19 cellular contexts compared by ENCODE assay signal in genomic region chr4:24443200-24443599, GRCh38.
DNase-seq lines count a peak whose midpoint lies in the region; ATAC-seq, FAIRE-seq and TF ChIP-seq lines count a peak whose summit lies in the region.
"Had no signal": no experiment of that assay in that cellular context is flagged by ENCODE, and none has a peak within 500 bp of the region (broad histone marks: within the 10 kb centered on the region; RNA-seq: fewer than 3 reads in every experiment).

No MANE protein-coding gene starts in this region.

- H3K9ac ChIP-seq in HepG2 (ENCODE audit: insufficient read depth, low read depth, low read length) (no peak overlapping the region), H1 (replicated peaks in 1 of 4; ENCODE audit: extremely low read depth in 1 of 4, low read depth in 3 of 4, low read length in 3 of 4) (no peak overlapping the region)
- H3K9ac ChIP-seq: GM23248 had no signal

- in situ Hi-C loops in HepG2 (cut with HindIII; ENCODE audit: extremely low pct_ligation_motif_present, low pct_unique_long_range_greater_than_20kb), result no loop called here

- H3K4me1 ChIP-seq in HepG2 (ENCODE audit: insufficient read depth, low read length), result no peaks in the 10 kb centered on the region
- no peaks in the 10 kb centered on the region for H3K4me1 ChIP-seq in right lobe of liver
- peaks cover 0 to 5% (median 0%) of the 10 kb centered on the region in 4 experiments; a peak in 2 of 7 replicates for H3K4me1 ChIP-seq in H1 (replicated peaks in 1 of 4; ENCODE audit: control insufficient read depth in 3 of 4, insufficient read depth in 4 of 4, low read length in 3 of 4)
- H3K4me1 ChIP-seq: Caco-2 had no signal

- TF ChIP-seq EP300 in HepG2 (IDR thresholded peaks at IDR 0.05; ENCODE audit: low read depth in 2 of 2, low read length in 2 of 2) (no peak), HepG2 (CRISPR knock-in tag; IDR thresholded peaks at IDR 0.05; ENCODE audit: borderline replicate concordance) (no peak), H1 (IDR thresholded peaks at IDR 0.05; ENCODE audit: borderline replicate concordance in 1 of 2, low read depth in 2 of 2, low read length in 2 of 2) (no peak)

- H3K4me2 ChIP-seq in HepG2 (ENCODE audit: low read depth, low read length) (no peak overlapping the region), H1 (ENCODE audit: insufficient read depth in 1 of 2, low read depth in 2 of 2, low read length in 2 of 2) (no peak overlapping the region)

- H3K4me3 ChIP-seq in HepG2 (replicated peaks in 1 of 3; ENCODE audit: insufficient read depth in 1 of 3, low read depth in 2 of 3, low read length in 3 of 3), result no peak overlapping the region
- no peak overlapping the region for H3K4me3 ChIP-seq in right lobe of liver
- H3K4me3 ChIP-seq in H1 (ENCODE audit: extremely low read depth in 1 of 4, insufficient read depth in 2 of 4, low read depth in 3 of 4, low read length in 4 of 4), result no peak overlapping the region
- H3K4me3 ChIP-seq: GM12878, GM23248 had no signal

- no peak overlapping the region for H2BK12ac ChIP-seq in H1 (ENCODE audit: low read depth, low read length)

- H3K36me3 ChIP-seq in HepG2 (replicated peaks in 1 of 2; ENCODE audit: control insufficient read depth in 1 of 2, insufficient read depth in 2 of 2, low read length in 2 of 2) (no peaks in the 10 kb centered on the region), right lobe of liver (no peaks in the 10 kb centered on the region), H1 (ENCODE audit: control insufficient read depth in 2 of 4, insufficient read depth in 4 of 4, low read length in 3 of 4) (no peaks in the 10 kb centered on the region)

- no peak overlapping the region for H3K4ac ChIP-seq in H1 (replicated peaks; ENCODE audit: insufficient read length, low read depth, low read length)

- no peak overlapping the region for H4K8ac ChIP-seq in H1 (ENCODE audit: extremely low read depth, insufficient read depth, low read length)

- TF ChIP-seq RAD21 in HepG2 (CRISPR knock-in tag; IDR thresholded peaks at IDR 0.05) (no peak), H1 (IDR thresholded peaks at IDR 0.05 in 1 of 2, conservative IDR thresholded peaks at IDR 0.05 in 1 of 2; ENCODE audit: low read depth in 2 of 2, low read length in 2 of 2) (no peak)

- no peak overlapping the region for H4K91ac ChIP-seq in H1 (replicated peaks; ENCODE audit: insufficient read length, low read length)

- no peak overlapping the region for H3K14ac ChIP-seq in H1 (ENCODE audit: insufficient read length)

- no peaks in the 10 kb centered on the region for H3K23me2 ChIP-seq in H1 (ENCODE audit: low read depth, low read length)

- DNase-seq in HepG2 (ENCODE audit: low spot score) (no peak), right lobe of liver (no peak), NCI-H69 (lab: John Stamatoyannopoulos, UW) (peak; percentile 8), H1 (ENCODE audit: low read depth in 1 of 2, low spot score in 2 of 2) (no peak), OCI-M2 (lab: John Stamatoyannopoulos, UW; ENCODE audit: unreplicated experiment) (no peak), DMS153 treated with DMSO at 0.1 percent for 48 hours (lab: John Stamatoyannopoulos, UW; ENCODE audit: unreplicated experiment) (no peak)
- DNase-seq: Caco-2; CD4-positive, CD25-positive, alpha-beta regulatory T cell; CD8-positive, alpha-beta T cell; DMS153; DND-41; EL; GDM1; GM23248; H9 had no signal

- no TSS peak for BruUV-seq in HepG2 (replicated peaks; lab: Mats Ljungman, UMichigan)

- TF ChIP-seq CTCF in HepG2 (CRISPR knock-in tag; IDR thresholded peaks at IDR 0.05), result no peak
- TF ChIP-seq CTCF in right lobe of liver (IDR thresholded peaks at IDR 0.05), result no peak
- TF ChIP-seq CTCF in H1 (IDR thresholded peaks at IDR 0.05; ENCODE audit: control extremely low read depth in 1 of 3, insufficient read depth in 1 of 3, low read depth in 1 of 3, low read length in 3 of 3), result no peak

- intact Hi-C loops in HepG2 (cut with micrococcal nuclease; ENCODE audit: unreplicated experiment), result no loop called here
- intact Hi-C loops in right lobe of liver (cut with DNase I), result no loop called here

- no peak overlapping the region for H2BK5ac ChIP-seq in H1 (ENCODE audit: low read depth, low read length)

- no peak overlapping the region for H3K18ac ChIP-seq in H1 (ENCODE audit: extremely low read depth, low read length)

- peak overlapping the region; percentile 39; the same call in 1 of the 2 replicates for H2AK5ac ChIP-seq in H1 (ENCODE audit: low read depth, low read length)

- H3K9me3 ChIP-seq in HepG2 (ENCODE audit: low read length), result no peaks in the 10 kb centered on the region
- H3K9me3 ChIP-seq in right lobe of liver, result no peaks in the 10 kb centered on the region
- no peaks in the 10 kb centered on the region for H3K9me3 ChIP-seq in H1 (ENCODE audit: insufficient read depth in 2 of 2, low read depth in 1 of 2, low read length in 1 of 2)
- H3K9me3 ChIP-seq: Caco-2 had no signal

- no peak for TF ChIP-seq POLR2A in HepG2 (IDR thresholded peaks at IDR 0.05; ENCODE audit: insufficient read depth in 1 of 2, low read depth in 2 of 2, low read length in 2 of 2)
- no peak for TF ChIP-seq POLR2A in right lobe of liver (IDR thresholded peaks at IDR 0.05)
- TF ChIP-seq POLR2A in H1 (IDR thresholded peaks at IDR 0.05; ENCODE audit: control extremely low read depth in 1 of 2, low read depth in 2 of 2, low read length in 2 of 2), result no peak

- H3K56ac ChIP-seq in H1 (replicated peaks; ENCODE audit: insufficient read length, low read depth, low read length), result no peak overlapping the region

- no peak overlapping the region for H3K23ac ChIP-seq in H1 (ENCODE audit: insufficient read length)

- H3K79me1 ChIP-seq in H1 (ENCODE audit: low read depth, low read length), result no peaks in the 10 kb centered on the region

- no peaks in the 10 kb centered on the region for H4K20me1 ChIP-seq in HepG2 (ENCODE audit: insufficient read depth, low read length)
- H4K20me1 ChIP-seq in H1 (replicated peaks in 1 of 2; ENCODE audit: control insufficient read depth in 1 of 2, insufficient read depth in 2 of 2, low read length in 2 of 2), result no peaks in the 10 kb centered on the region

- 16% methylated on average over 4 of the region's 4 CpGs for WGBS in HepG2 (ENCODE audit: low lambda C conversion rate)
- 55% methylated on average over 4 of the region's 4 CpGs for WGBS in right lobe of liver (ENCODE audit: insufficient coverage, low coverage, low lambda C conversion rate, missing lambda C conversion rate)
- 95% methylated on average over 4 of the region's 4 CpGs; no CpG with 5 or more reads in 1 of the 2 experiments for WGBS in H1 (ENCODE audit: extremely low coverage in 1 of 2, insufficient coverage in 1 of 2, insufficient read length in 1 of 2, insufficient replicate concordance in 2 of 2, low coverage in 1 of 2, low lambda C conversion rate in 2 of 2, missing lambda C conversion rate in 1 of 2), 2 experiments

- CTCF ChIA-PET in HepG2 (lab: Yijun Ruan, JAX; ENCODE audit: low intra/inter-chr PET ratio, low total read pairs) (no interaction called here), H1 (lab: Charles Lee; ENCODE audit: partially characterized antibody) (interaction anchor here (0.7 to 1.7 kb wide), 4 partner anchors 11 to 366 kb away, joined by 3 to 5 read pairs (median 4); no protein-coding TSS in a partner anchor)

- H3K27me3 ChIP-seq in HepG2 (ENCODE audit: control insufficient read depth in 1 of 2, insufficient read depth in 2 of 2, low read length in 2 of 2) (peaks cover under 1 to 11% of the 10 kb centered on the region in 2 experiments; a peak in 1 of 5 replicates), right lobe of liver (no peaks in the 10 kb centered on the region), H1 (replicated peaks in 1 of 4; ENCODE audit: control insufficient read depth in 3 of 4, extremely low read depth in 1 of 4, insufficient read depth in 3 of 4, low read length in 3 of 4) (no peaks in the 10 kb centered on the region)

- H2AFZ ChIP-seq in HepG2 (ENCODE audit: low read length) (no peak overlapping the region), H1 (ENCODE audit: low read length) (no peak overlapping the region)
- H2AFZ ChIP-seq: GM23248 had no signal

- no peak for FAIRE-seq in HepG2 (lab: Jason Lieb, UNC)
- FAIRE-seq in H1 (lab: Jason Lieb, UNC), result no peak
- FAIRE-seq: GM12878, GM19239 had no signal

- H3K79me2 ChIP-seq in HepG2 (ENCODE audit: insufficient read depth, low read length) (no peaks in the 10 kb centered on the region), H1 (ENCODE audit: control insufficient read depth in 1 of 2, insufficient read depth in 2 of 2, low read length in 2 of 2) (no peaks in the 10 kb centered on the region)

- H2BK120ac ChIP-seq in H1 (replicated peaks; ENCODE audit: low read depth, low read length), result no peak overlapping the region

- ATAC-seq in HepG2, result no peak
- ATAC-seq in right lobe of liver, result no peak
- ATAC-seq: CD8-positive, alpha-beta T cell; GM12878; HCT116 had no signal

- POLR2A ChIA-PET in HepG2 (lab: Yijun Ruan, JAX), result no interaction called here
- POLR2A ChIA-PET in H1 (lab: Charles Lee; ENCODE audit: partially characterized antibody), result interaction anchor here (2.8 kb wide), 1 partner anchor 10 kb away, joined by 9 read pairs; no protein-coding TSS in a partner anchor

- no peak overlapping the region for H4K5ac ChIP-seq in H1 (ENCODE audit: insufficient read length, low read depth, low read length)

- no peak overlapping the region for H3K27ac ChIP-seq in HepG2 (ENCODE audit: extremely low read length, insufficient read depth, low read length)
- H3K27ac ChIP-seq in right lobe of liver, result no peak overlapping the region
- H3K27ac ChIP-seq in H1 (ENCODE audit: low read depth, low read length), result no peak overlapping the region
- H3K27ac ChIP-seq: C4-2B, GM23248 had no signal

- H2BK20ac ChIP-seq in H1 (ENCODE audit: low read length), result no peak overlapping the region

- no peak overlapping the region for H2BK15ac ChIP-seq in H1 (ENCODE audit: low read length)

TF ChIP-seq in HepG2, 621 proteins besides CTCF, POLR2A, EP300 and RAD21 (continues in another document):
- TF ChIP-seq KLF15 (CRISPR knock-in tag; IDR thresholded peaks at IDR 0.05; ENCODE audit: borderline replicate concordance) (no peak), TCF7 (IDR thresholded peaks at IDR 0.05; ENCODE audit: low read depth) (no peak), ZNF383 (CRISPR knock-in tag; IDR thresholded peaks at IDR 0.05; ENCODE audit: borderline replicate concordance) (no peak), NAIF1 (CRISPR knock-in tag; IDR thresholded peaks at IDR 0.05; ENCODE audit: borderline replicate concordance) (no peak)

TF ChIP-seq in H1, 55 proteins besides CTCF, POLR2A, EP300 and RAD21 (continues in another document):
- TF ChIP-seq E2F6 (IDR thresholded peaks at IDR 0.05) (no peak), CTBP2 (IDR thresholded peaks at IDR 0.05; ENCODE audit: borderline replicate concordance, insufficient read depth, insufficient read length, low read length) (no peak), HDAC2 (IDR thresholded peaks at IDR 0.05; ENCODE audit: borderline replicate concordance in 1 of 2, low read depth in 2 of 2, low read length in 2 of 2) (no peak), ASH2L (IDR thresholded peaks at IDR 0.05; ENCODE audit: low read length) (no peak), RXRA (IDR thresholded peaks at IDR 0.05; ENCODE audit: insufficient read depth, low read depth, low read length) (no peak)
